In genomic region chr19:18863843-18864362, GRCh38 we compare ENCODE assay signal across 19 cellular contexts. TPM values are rescaled to one million over a fixed set of nuclear protein-coding genes. Genes with fewer than 3 reads are reported as not detected.
DNase-seq lines count a peak whose midpoint lies in the region; ATAC-seq, FAIRE-seq and TF ChIP-seq lines count a peak whose summit lies in the region.
"Had no signal": no experiment of that assay in that cellular context is flagged by ENCODE, and none has a peak within 500 bp of the region (broad histone marks: within the 10 kb centered on the region; RNA-seq: fewer than 3 reads in every experiment).

No MANE protein-coding gene starts in this region.

- H4K20me1 ChIP-seq in K562 (replicated peaks; ENCODE audit: control insufficient read depth, insufficient read depth, low read length), result no peaks in the 10 kb centered on the region; the same call in 1 of the 2 replicates
- H4K20me1 ChIP-seq in HepG2 (ENCODE audit: insufficient read depth, low read length), result no peaks in the 10 kb centered on the region

- H3K27ac ChIP-seq in K562 (ENCODE audit: extremely low read depth, low read depth, low read length), result no peak overlapping the region
- H3K27ac ChIP-seq in HepG2 (ENCODE audit: extremely low read length, insufficient read depth, low read length), result no peak overlapping the region
- H3K27ac ChIP-seq in spleen, result no peak overlapping the region
- H3K27ac ChIP-seq: Peyer's patch, SJSA1 had no signal

- 89% methylated on average over 16 of the region's 16 CpGs for WGBS in K562 (ENCODE audit: insufficient coverage, low coverage, missing lambda C conversion rate)
- 97% methylated on average over 3 of the region's 16 CpGs for WGBS in HepG2 (ENCODE audit: low lambda C conversion rate)
- 84 to 87% (median 85%) methylated on average over 13 to 16 of the region's 16 CpGs for WGBS in spleen, 5 donors

- peaks cover 94% of the 10 kb centered on the region; the same call in 2 of the 3 replicates for H3K36me3 ChIP-seq in K562 (ENCODE audit: control insufficient read depth, insufficient read depth, low read length)
- H3K36me3 ChIP-seq in HepG2 (replicated peaks in 1 of 2; ENCODE audit: control insufficient read depth in 1 of 2, insufficient read depth in 2 of 2, low read length in 2 of 2), result peaks cover 51 to 86% of the 10 kb centered on the region in 2 experiments
- H3K36me3 ChIP-seq in spleen, result peaks cover 14 to 99% (median 95%) of the 10 kb centered on the region in 6 donors

- TF ChIP-seq CTCF in K562 (IDR thresholded peaks at IDR 0.05 in 2 of 3, conservative IDR thresholded peaks at IDR 0.05 in 1 of 3; ENCODE audit: insufficient read depth in 2 of 3, low read depth in 1 of 3, low read length in 3 of 3) (no peak), HepG2 (CRISPR knock-in tag; IDR thresholded peaks at IDR 0.05) (no peak), spleen (IDR thresholded peaks at IDR 0.05 in 8 of 11, conservative IDR thresholded peaks at IDR 0.05 in 3 of 11) (no peak)

- intact Hi-C loops in K562 (cut with micrococcal nuclease) (no loop called here), HepG2 (cut with micrococcal nuclease; ENCODE audit: unreplicated experiment) (no loop called here), spleen (cut with DNase I; ENCODE audit: low total_unique reads) (no loop called here)

- H3K4me3 ChIP-seq in K562 (no peak overlapping the region), HepG2 (replicated peaks in 1 of 3; ENCODE audit: insufficient read depth in 1 of 3, low read depth in 2 of 3, low read length in 3 of 3) (no peak overlapping the region), spleen (no peak overlapping the region)
- H3K4me3 ChIP-seq: Peyer's patch, SJSA1 had no signal

- CTCF ChIA-PET in K562 (lab: Yijun Ruan, JAX; ENCODE audit: low intra/inter-chr PET ratio), result interaction anchor here (0.5 kb wide), 1 partner anchor 132 kb away, joined by 3 read pairs; no protein-coding TSS in a partner anchor
- CTCF ChIA-PET in HepG2 (lab: Yijun Ruan, JAX; ENCODE audit: low intra/inter-chr PET ratio, low total read pairs), result no interaction called here

- no peak for TF ChIP-seq POLR2A in K562 (conservative IDR thresholded peaks at IDR 0.05)
- TF ChIP-seq POLR2A in HepG2 (IDR thresholded peaks at IDR 0.05; ENCODE audit: insufficient read depth in 1 of 2, low read depth in 2 of 2, low read length in 2 of 2), result no peak
- no peak for TF ChIP-seq POLR2A in spleen (IDR thresholded peaks at IDR 0.05)

- peaks cover 3% of the 10 kb centered on the region for H3K9me1 ChIP-seq in K562 (ENCODE audit: control insufficient read depth, insufficient read depth, low read length)

- H3K4me2 ChIP-seq in K562 (ENCODE audit: insufficient read depth, low read length) (no peak overlapping the region), HepG2 (ENCODE audit: low read depth, low read length) (no peak overlapping the region)

- POLR2A ChIA-PET in K562 (lab: Yijun Ruan, JAX) (interaction anchor here (0.7 to 1.2 kb wide), 7 partner anchors 10 to 183 kb away, joined by 3 to 7 read pairs (median 3); no protein-coding TSS in a partner anchor), HepG2 (lab: Yijun Ruan, JAX) (no interaction called here)

- H3K27me3 ChIP-seq in K562 (ENCODE audit: control insufficient read depth in 2 of 2, insufficient read depth in 2 of 2, low read length in 2 of 2) (no peaks in the 10 kb centered on the region), HepG2 (ENCODE audit: control insufficient read depth in 1 of 2, insufficient read depth in 2 of 2, low read length in 2 of 2) (no peaks in the 10 kb centered on the region), spleen (replicated peaks in 1 of 7) (no peaks in the 10 kb centered on the region)
- H3K27me3 ChIP-seq: Peyer's patch, SJSA1 had no signal

- in situ Hi-C loops in K562 (cut with MboI) (loop anchor here (5.0 kb wide), 1 partner anchor 412 kb away; no protein-coding TSS in a partner anchor), HepG2 (cut with HindIII; ENCODE audit: extremely low pct_ligation_motif_present, low pct_unique_long_range_greater_than_20kb) (no loop called here)

- no peaks in the 10 kb centered on the region for H3K9me3 ChIP-seq in K562 (replicated peaks; ENCODE audit: control insufficient read depth, insufficient read depth, low read depth, low read length)
- no peaks in the 10 kb centered on the region for H3K9me3 ChIP-seq in HepG2 (ENCODE audit: low read length)
- no peaks in the 10 kb centered on the region for H3K9me3 ChIP-seq in spleen
- H3K9me3 ChIP-seq: Peyer's patch, SJSA1 had no signal

- FAIRE-seq in K562 (lab: Jason Lieb, UNC) (no peak), HepG2 (lab: Jason Lieb, UNC) (no peak)

- TF ChIP-seq RAD21 in K562 (CRISPR knock-in tag; conservative IDR thresholded peaks at IDR 0.05 in 1 of 2, IDR thresholded peaks at IDR 0.05 in 1 of 2), result no peak
- no peak for TF ChIP-seq RAD21 in HepG2 (CRISPR knock-in tag; IDR thresholded peaks at IDR 0.05)

- ATAC-seq in K562, result no peak
- no peak for ATAC-seq in HepG2
- ATAC-seq: CD8-positive, alpha-beta T cell; Right ventricle myocardium inferior had no signal

- DNase-seq in NCI-H2171 treated with DMSO at 0.1 percent for 48 hours (lab: John Stamatoyannopoulos, UW) (peak; percentile 28), NCI-H2171 (lab: John Stamatoyannopoulos, UW) (no peak), K562 (ENCODE audit: extremely low read depth in 1 of 4, low spot score in 3 of 4) (no peak), HepG2 (ENCODE audit: low spot score) (no peak), spleen (peak; percentile 71), NCI-H1694 treated with DMSO at 0.1 percent for 48 hours (lab: John Stamatoyannopoulos, UW) (no peak), NCI-H526 treated with DMSO at 0.1 percent for 48 hours (lab: John Stamatoyannopoulos, UW) (no peak), Kasumi-1 (lab: John Stamatoyannopoulos, UW) (no peak)
- DNase-seq: 8988T; CD8-positive, alpha-beta T cell; DMS153; KG1; NCI-H1092 treated with DMSO at 0.1 percent for 48 hours; NCI-H1694; NCI-H510A; NCI-H748 treated with DMSO at 0.1 percent for 48 hours; Peyer's patch had no signal

- BruUV-seq in K562 (replicated peaks; lab: Mats Ljungman, UMichigan) (no TSS peak), HepG2 (replicated peaks; lab: Mats Ljungman, UMichigan) (no TSS peak)

- H3K79me2 ChIP-seq in K562 (ENCODE audit: control insufficient read depth, insufficient read depth, low read length) (no peaks in the 10 kb centered on the region), HepG2 (ENCODE audit: insufficient read depth, low read length) (no peaks in the 10 kb centered on the region)

- H3K9ac ChIP-seq in K562 (ENCODE audit: insufficient read depth in 1 of 2, low read depth in 2 of 2, low read length in 2 of 2) (no peak overlapping the region), HepG2 (ENCODE audit: insufficient read depth, low read depth, low read length) (no peak overlapping the region)

- H3K4me1 ChIP-seq in K562 (replicated peaks in 1 of 2; ENCODE audit: control insufficient read depth in 2 of 2, insufficient read depth in 2 of 2, low read length in 2 of 2) (peaks cover 0 to 32% of the 10 kb centered on the region in 2 experiments; a peak in 3 of 5 replicates), HepG2 (ENCODE audit: insufficient read depth, low read length) (no peaks in the 10 kb centered on the region), spleen (peaks cover 0 to 57% (median 36%) of the 10 kb centered on the region in 6 donors)
- H3K4me1 ChIP-seq: Peyer's patch, SJSA1 had no signal

- no peak for TF ChIP-seq EP300 in K562 (IDR thresholded peaks at IDR 0.05; ENCODE audit: low read length)
- no peak for TF ChIP-seq EP300 in HepG2 (IDR thresholded peaks at IDR 0.05; ENCODE audit: low read depth in 2 of 2, low read length in 2 of 2)
- no peak for TF ChIP-seq EP300 in HepG2 (CRISPR knock-in tag; IDR thresholded peaks at IDR 0.05; ENCODE audit: borderline replicate concordance)

- H2AFZ ChIP-seq in K562 (ENCODE audit: low read depth, low read length) (no peak overlapping the region), HepG2 (ENCODE audit: low read length) (no peak overlapping the region)

RNA-seq across cellular contexts. Expression of gene CERS1, which starts 32.1 kb away (rescaled TPM):
- 1.3 and 6.2 TPM in 2 replicates for total RNA-seq in K562 (2011; cell fraction: chromatin; rRNA removed; ENCODE audit: low replicate concordance)
- 4.2 and 5.0 TPM in 2 replicates for total RNA-seq in K562 (2011; cell fraction: nucleolus; rRNA removed)
- 1.5 and 3.7 TPM in 2 replicates for total RNA-seq in K562 (2011; cell fraction: nucleoplasm; rRNA removed)
- total RNA-seq in K562 (2014; rRNA removed), result 0.86 TPM in 2 replicates
- 0.13 and 0.33 TPM in 2 replicates for total RNA-seq in K562 (2014; rRNA removed; fragmentation: Illumina TruSeq; extraction: Trizol)
- total RNA-seq in K562 (2015; rRNA removed; fragmentation: Illumina TruSeq; extraction: Trizol), result 0.43 and 1.4 TPM in 2 replicates
- total RNA-seq in K562 (2021), result 1.5 and 1.7 TPM in 2 replicates
- polyA plus RNA-seq in K562 (2011; rRNA removed), result 1.5 and 3.8 TPM in 2 replicates
- 5.5 and 5.7 TPM in 2 replicates for polyA plus RNA-seq in K562 (2011; cell fraction: cytosol; rRNA removed)
- polyA plus RNA-seq in K562 (2011; cell fraction: nucleus; rRNA removed), result 3.7 and 4.0 TPM in 2 replicates
- polyA plus RNA-seq in K562 (2012), result 0.71 and 0.87 TPM in 2 replicates
- 0.80 and 1.7 TPM in 2 replicates for polyA plus RNA-seq in K562 (2014; fragmentation: Illumina TruSeq; extraction: Trizol)
- polyA plus RNA-seq in K562 (2014; fragmentation: Nextera tagmentation; extraction: Ambion mirVana), result not detected
- 1.1 TPM in 2 replicates for polyA plus RNA-seq in K562 (2014; rRNA removed)
- polyA minus RNA-seq in K562 (2011; rRNA and poly(A)+ RNA removed), result 1.1 and 2.3 TPM in 2 replicates
- polyA minus RNA-seq in K562 (2011; cell fraction: cytosol; rRNA and poly(A)+ RNA removed), result 1.2 and 3.5 TPM in 2 replicates
- 0.40 and 0.78 TPM in 2 replicates for polyA minus RNA-seq in K562 (2011; cell fraction: nucleus; rRNA and poly(A)+ RNA removed)
- 2.3 and 4.6 TPM in 2 replicates for total RNA-seq in HepG2 (2016; rRNA removed; fragmentation: Illumina TruSeq; extraction: Trizol)
- 5.9 and 6.2 TPM in 2 replicates for total RNA-seq in HepG2 (2016; cell fraction: cytosol; rRNA removed; fragmentation: Illumina TruSeq; extraction: Trizol; ENCODE audit: low read depth)
- 2.4 and 5.4 TPM in 2 replicates for total RNA-seq in HepG2 (2016; cell fraction: insoluble cytoplasmic fraction; rRNA removed; fragmentation: Illumina TruSeq; extraction: Trizol)
- total RNA-seq in HepG2 (2016; cell fraction: membrane; rRNA removed; fragmentation: Illumina TruSeq; extraction: Trizol), result 8.1 and 8.5 TPM in 2 replicates
- 3.8 and 4.7 TPM in 2 replicates for total RNA-seq in HepG2 (2016; cell fraction: nucleus; rRNA removed; fragmentation: Illumina TruSeq; extraction: Trizol)
- 9.8 and 18.8 TPM in 2 replicates for polyA plus RNA-seq in HepG2 (2011; rRNA removed)
- polyA plus RNA-seq in HepG2 (2011; cell fraction: cytosol; rRNA removed), result 11.5 and 15.3 TPM in 2 replicates
- polyA plus RNA-seq in HepG2 (2011; cell fraction: nucleus; rRNA removed), result 12.2 and 12.9 TPM in 2 replicates
- 4.3 and 5.9 TPM in 2 replicates for polyA plus RNA-seq in HepG2 (2012)
- polyA plus RNA-seq in HepG2 (2016; cell fraction: cytosol; fragmentation: Illumina TruSeq; extraction: Trizol; ENCODE audit: low read depth), result 8.6 and 10.1 TPM in 2 replicates
- 3.8 and 4.5 TPM in 2 replicates for polyA plus RNA-seq in HepG2 (2016; cell fraction: insoluble cytoplasmic fraction; fragmentation: Illumina TruSeq; extraction: Trizol; ENCODE audit: low read depth)
- polyA plus RNA-seq in HepG2 (2016; cell fraction: membrane; fragmentation: Illumina TruSeq; extraction: Trizol; ENCODE audit: low read depth), result 11.3 and 12.9 TPM in 2 replicates
- polyA plus RNA-seq in HepG2 (2016; cell fraction: nucleus; fragmentation: Illumina TruSeq; extraction: Trizol; ENCODE audit: insufficient read depth, low read depth), result 11.5 and 12.9 TPM in 2 replicates
- 13.1 and 35.4 TPM in 2 replicates for polyA minus RNA-seq in HepG2 (2011; rRNA and poly(A)+ RNA removed; ENCODE audit: low replicate concordance)
- 8.0 and 9.5 TPM in 2 replicates for polyA minus RNA-seq in HepG2 (2011; cell fraction: cytosol; rRNA and poly(A)+ RNA removed)
- polyA minus RNA-seq in HepG2 (2011; cell fraction: nucleus; rRNA and poly(A)+ RNA removed), result 1.7 and 2.4 TPM in 2 replicates
- under 1 TPM in 4 of 7 donors, not detected in 3; 0.16 to 0.50 (median 0.40) TPM for total RNA-seq in spleen
- under 1 TPM in 2 of 3 donors, not detected in 1; 0.06 to 0.45 TPM for polyA plus RNA-seq in spleen
- total RNA-seq: CD8-positive, alpha-beta T cell; Peyer's patch; SJSA1 had no signal

RNA-seq across cellular contexts. Expression of gene UPF1, which starts 32.1 kb away (rescaled TPM):
- total RNA-seq in K562 (2011; cell fraction: chromatin; rRNA removed; ENCODE audit: low replicate concordance), result 164 and 380 TPM in 2 replicates
- total RNA-seq in K562 (2011; cell fraction: nucleolus; rRNA removed), result 194 and 199 TPM in 2 replicates
- 117 and 137 TPM in 2 replicates for total RNA-seq in K562 (2011; cell fraction: nucleoplasm; rRNA removed)
- total RNA-seq in K562 (2014; rRNA removed) (59.6 and 66.0 TPM in 2 replicates), K562 (2014; rRNA removed; fragmentation: Illumina TruSeq; extraction: Trizol) (24.6 and 27.9 TPM in 2 replicates), K562 (2015; rRNA removed; fragmentation: Illumina TruSeq; extraction: Trizol) (27.8 and 31.1 TPM in 2 replicates), K562 (2021) (98.8 and 103 TPM in 2 replicates), HepG2 (2016; rRNA removed; fragmentation: Illumina TruSeq; extraction: Trizol) (37.3 and 41.8 TPM in 2 replicates), spleen (100 to 1,000 TPM in 1 of 7 donors, 10 to 100 TPM in 6; 81.3 to 161 (median 87.7) TPM)
- polyA plus RNA-seq in K562 (2011; rRNA removed) (21.5 and 44.9 TPM in 2 replicates), K562 (2014; fragmentation: Illumina TruSeq; extraction: Trizol) (47.1 and 49.1 TPM in 2 replicates), K562 (2014; fragmentation: Nextera tagmentation; extraction: Ambion mirVana) (under 1 TPM; 0.34 to 0.71 TPM), K562 (2014; rRNA removed) (36.5 and 40.7 TPM in 2 replicates), HepG2 (2011; rRNA removed) (16.9 and 23.1 TPM in 2 replicates), spleen (10 to 100 TPM; 31.2 to 63.5 (median 34.8) TPM)
- polyA plus RNA-seq in K562 (2011; cell fraction: cytosol; rRNA removed), result 21.0 and 30.1 TPM in 2 replicates
- 96.8 and 126 TPM in 2 replicates for polyA plus RNA-seq in K562 (2011; cell fraction: nucleus; rRNA removed)
- polyA plus RNA-seq in K562 (2012), result 49.2 and 51.8 TPM in 2 replicates
- 68.3 and 101 TPM in 2 replicates for polyA minus RNA-seq in K562 (2011; rRNA and poly(A)+ RNA removed)
- polyA minus RNA-seq in K562 (2011; cell fraction: cytosol; rRNA and poly(A)+ RNA removed), result 99.1 and 134 TPM in 2 replicates
- polyA minus RNA-seq in K562 (2011; cell fraction: nucleus; rRNA and poly(A)+ RNA removed), result 61.1 and 76.9 TPM in 2 replicates
- total RNA-seq in HepG2 (2016; cell fraction: cytosol; rRNA removed; fragmentation: Illumina TruSeq; extraction: Trizol; ENCODE audit: low read depth), result 12.2 and 13.8 TPM in 2 replicates
- 29.5 and 44.5 TPM in 2 replicates for total RNA-seq in HepG2 (2016; cell fraction: insoluble cytoplasmic fraction; rRNA removed; fragmentation: Illumina TruSeq; extraction: Trizol)
- 18.3 and 21.1 TPM in 2 replicates for total RNA-seq in HepG2 (2016; cell fraction: membrane; rRNA removed; fragmentation: Illumina TruSeq; extraction: Trizol)
- total RNA-seq in HepG2 (2016; cell fraction: nucleus; rRNA removed; fragmentation: Illumina TruSeq; extraction: Trizol), result 36.9 and 43.6 TPM in 2 replicates
- polyA plus RNA-seq in HepG2 (2011; cell fraction: cytosol; rRNA removed), result 11.8 and 14.9 TPM in 2 replicates
- polyA plus RNA-seq in HepG2 (2011; cell fraction: nucleus; rRNA removed), result 81.5 and 87.6 TPM in 2 replicates
- 32.0 and 33.3 TPM in 2 replicates for polyA plus RNA-seq in HepG2 (2012)
- 5.5 and 6.1 TPM in 2 replicates for polyA plus RNA-seq in HepG2 (2016; cell fraction: cytosol; fragmentation: Illumina TruSeq; extraction: Trizol; ENCODE audit: low read depth)
- polyA plus RNA-seq in HepG2 (2016; cell fraction: insoluble cytoplasmic fraction; fragmentation: Illumina TruSeq; extraction: Trizol; ENCODE audit: low read depth), result 29.2 and 42.1 TPM in 2 replicates
- polyA plus RNA-seq in HepG2 (2016; cell fraction: membrane; fragmentation: Illumina TruSeq; extraction: Trizol; ENCODE audit: low read depth), result 9.6 and 10.6 TPM in 2 replicates
- polyA plus RNA-seq in HepG2 (2016; cell fraction: nucleus; fragmentation: Illumina TruSeq; extraction: Trizol; ENCODE audit: insufficient read depth, low read depth), result 67.1 and 73.6 TPM in 2 replicates
- 65.4 and 85.0 TPM in 2 replicates for polyA minus RNA-seq in HepG2 (2011; rRNA and poly(A)+ RNA removed; ENCODE audit: low replicate concordance)
- polyA minus RNA-seq in HepG2 (2011; cell fraction: cytosol; rRNA and poly(A)+ RNA removed), result 39.4 and 46.0 TPM in 2 replicates
- 47.6 and 69.0 TPM in 2 replicates for polyA minus RNA-seq in HepG2 (2011; cell fraction: nucleus; rRNA and poly(A)+ RNA removed)

RNA-seq across cellular contexts. Expression of gene COPE, which starts 55.3 kb away (rescaled TPM):
- total RNA-seq in K562 (2011; cell fraction: chromatin; rRNA removed; ENCODE audit: low replicate concordance), result 63.5 and 278 TPM in 2 replicates
- 249 and 252 TPM in 2 replicates for total RNA-seq in K562 (2011; cell fraction: nucleolus; rRNA removed)
- total RNA-seq in K562 (2011; cell fraction: nucleoplasm; rRNA removed), result 127 and 141 TPM in 2 replicates
- total RNA-seq in K562 (2014; rRNA removed) (239 and 305 TPM in 2 replicates), K562 (2014; rRNA removed; fragmentation: Illumina TruSeq; extraction: Trizol) (19.2 and 33.2 TPM in 2 replicates), K562 (2015; rRNA removed; fragmentation: Illumina TruSeq; extraction: Trizol) (130 and 147 TPM in 2 replicates), K562 (2021) (273 and 289 TPM in 2 replicates), HepG2 (2016; rRNA removed; fragmentation: Illumina TruSeq; extraction: Trizol) (188 and 189 TPM in 2 replicates), spleen (100 to 1,000 TPM; 135 to 261 (median 158) TPM)
- polyA plus RNA-seq in K562 (2011; rRNA removed) (159 and 263 TPM in 2 replicates), K562 (2014; fragmentation: Illumina TruSeq; extraction: Trizol) (50.1 and 152 TPM in 2 replicates), K562 (2014; fragmentation: Nextera tagmentation; extraction: Ambion mirVana) (10 to 100 TPM in 1 of 2 experiments, 1 to 10 TPM in 1; 5.8 to 18.3 TPM), K562 (2014; rRNA removed) (230 and 233 TPM in 2 replicates), HepG2 (2011; rRNA removed) (205 and 222 TPM in 2 replicates), spleen (100 to 1,000 TPM; 164 to 248 (median 196) TPM)
- polyA plus RNA-seq in K562 (2011; cell fraction: cytosol; rRNA removed), result 307 and 533 TPM in 2 replicates
- 164 and 210 TPM in 2 replicates for polyA plus RNA-seq in K562 (2011; cell fraction: nucleus; rRNA removed)
- 176 and 372 TPM in 2 replicates for polyA plus RNA-seq in K562 (2012)
- 43.6 and 67.0 TPM in 2 replicates for polyA minus RNA-seq in K562 (2011; rRNA and poly(A)+ RNA removed)
- 103 and 143 TPM in 2 replicates for polyA minus RNA-seq in K562 (2011; cell fraction: cytosol; rRNA and poly(A)+ RNA removed)
- polyA minus RNA-seq in K562 (2011; cell fraction: nucleus; rRNA and poly(A)+ RNA removed), result 49.1 and 66.3 TPM in 2 replicates
- total RNA-seq in HepG2 (2016; cell fraction: cytosol; rRNA removed; fragmentation: Illumina TruSeq; extraction: Trizol; ENCODE audit: low read depth), result 90.0 and 90.2 TPM in 2 replicates
- total RNA-seq in HepG2 (2016; cell fraction: insoluble cytoplasmic fraction; rRNA removed; fragmentation: Illumina TruSeq; extraction: Trizol), result 172 and 181 TPM in 2 replicates
- 87.8 and 90.8 TPM in 2 replicates for total RNA-seq in HepG2 (2016; cell fraction: membrane; rRNA removed; fragmentation: Illumina TruSeq; extraction: Trizol)
- total RNA-seq in HepG2 (2016; cell fraction: nucleus; rRNA removed; fragmentation: Illumina TruSeq; extraction: Trizol), result 70.6 and 74.1 TPM in 2 replicates
- 175 and 335 TPM in 2 replicates for polyA plus RNA-seq in HepG2 (2011; cell fraction: cytosol; rRNA removed)
- polyA plus RNA-seq in HepG2 (2011; cell fraction: nucleus; rRNA removed), result 191 and 222 TPM in 2 replicates
- 86.4 and 120 TPM in 2 replicates for polyA plus RNA-seq in HepG2 (2012)
- 73.8 and 86.7 TPM in 2 replicates for polyA plus RNA-seq in HepG2 (2016; cell fraction: cytosol; fragmentation: Illumina TruSeq; extraction: Trizol; ENCODE audit: low read depth)
- polyA plus RNA-seq in HepG2 (2016; cell fraction: insoluble cytoplasmic fraction; fragmentation: Illumina TruSeq; extraction: Trizol; ENCODE audit: low read depth), result 149 and 196 TPM in 2 replicates
- 72.3 and 75.2 TPM in 2 replicates for polyA plus RNA-seq in HepG2 (2016; cell fraction: membrane; fragmentation: Illumina TruSeq; extraction: Trizol; ENCODE audit: low read depth)
- polyA plus RNA-seq in HepG2 (2016; cell fraction: nucleus; fragmentation: Illumina TruSeq; extraction: Trizol; ENCODE audit: insufficient read depth, low read depth), result 134 and 136 TPM in 2 replicates
- 163 and 283 TPM in 2 replicates for polyA minus RNA-seq in HepG2 (2011; rRNA and poly(A)+ RNA removed; ENCODE audit: low replicate concordance)
- 82.7 and 99.4 TPM in 2 replicates for polyA minus RNA-seq in HepG2 (2011; cell fraction: cytosol; rRNA and poly(A)+ RNA removed)
- polyA minus RNA-seq in HepG2 (2011; cell fraction: nucleus; rRNA and poly(A)+ RNA removed), result 41.8 and 44.1 TPM in 2 replicates

RNA-seq across cellular contexts. Expression of gene DDX49, which starts 55.6 kb away (rescaled TPM):
- 17.3 and 60.1 TPM in 2 replicates for total RNA-seq in K562 (2011; cell fraction: chromatin; rRNA removed; ENCODE audit: low replicate concordance)
- 53.9 and 64.9 TPM in 2 replicates for total RNA-seq in K562 (2011; cell fraction: nucleolus; rRNA removed)
- 23.2 and 29.4 TPM in 2 replicates for total RNA-seq in K562 (2011; cell fraction: nucleoplasm; rRNA removed)
- total RNA-seq in K562 (2014; rRNA removed) (113 and 149 TPM in 2 replicates), K562 (2014; rRNA removed; fragmentation: Illumina TruSeq; extraction: Trizol) (26.2 and 45.7 TPM in 2 replicates), K562 (2015; rRNA removed; fragmentation: Illumina TruSeq; extraction: Trizol) (51.1 and 57.8 TPM in 2 replicates), K562 (2021) (78.9 and 88.6 TPM in 2 replicates), HepG2 (2016; rRNA removed; fragmentation: Illumina TruSeq; extraction: Trizol) (44.6 and 46.2 TPM in 2 replicates), spleen (10 to 100 TPM; 31.0 to 42.6 (median 34.8) TPM)
- polyA plus RNA-seq in K562 (2011; rRNA removed) (35.6 and 43.2 TPM in 2 replicates), K562 (2014; fragmentation: Illumina TruSeq; extraction: Trizol) (33.3 and 53.3 TPM in 2 replicates), K562 (2014; fragmentation: Nextera tagmentation; extraction: Ambion mirVana) (1 to 10 TPM; 1.1 to 6.3 TPM), K562 (2014; rRNA removed) (61.3 and 65.9 TPM in 2 replicates), HepG2 (2011; rRNA removed) (27.0 and 28.9 TPM in 2 replicates), spleen (10 to 100 TPM; 37.4 to 48.0 (median 38.7) TPM)
- polyA plus RNA-seq in K562 (2011; cell fraction: cytosol; rRNA removed), result 53.9 and 97.8 TPM in 2 replicates
- polyA plus RNA-seq in K562 (2011; cell fraction: nucleus; rRNA removed), result 37.4 and 64.0 TPM in 2 replicates
- polyA plus RNA-seq in K562 (2012), result 53.0 and 58.9 TPM in 2 replicates
- polyA minus RNA-seq in K562 (2011; rRNA and poly(A)+ RNA removed), result 27.6 and 57.1 TPM in 2 replicates
- polyA minus RNA-seq in K562 (2011; cell fraction: cytosol; rRNA and poly(A)+ RNA removed), result 34.9 and 39.1 TPM in 2 replicates
- polyA minus RNA-seq in K562 (2011; cell fraction: nucleus; rRNA and poly(A)+ RNA removed), result 23.5 and 26.5 TPM in 2 replicates
- total RNA-seq in HepG2 (2016; cell fraction: cytosol; rRNA removed; fragmentation: Illumina TruSeq; extraction: Trizol; ENCODE audit: low read depth), result 26.8 and 31.4 TPM in 2 replicates
- 36.8 and 44.8 TPM in 2 replicates for total RNA-seq in HepG2 (2016; cell fraction: insoluble cytoplasmic fraction; rRNA removed; fragmentation: Illumina TruSeq; extraction: Trizol)
- 34.9 and 35.2 TPM in 2 replicates for total RNA-seq in HepG2 (2016; cell fraction: membrane; rRNA removed; fragmentation: Illumina TruSeq; extraction: Trizol)
- total RNA-seq in HepG2 (2016; cell fraction: nucleus; rRNA removed; fragmentation: Illumina TruSeq; extraction: Trizol), result 21.6 and 22.6 TPM in 2 replicates
- 18.7 and 29.0 TPM in 2 replicates for polyA plus RNA-seq in HepG2 (2011; cell fraction: cytosol; rRNA removed)
- polyA plus RNA-seq in HepG2 (2011; cell fraction: nucleus; rRNA removed), result 45.0 and 51.2 TPM in 2 replicates
- polyA plus RNA-seq in HepG2 (2012), result 13.7 and 15.9 TPM in 2 replicates
- polyA plus RNA-seq in HepG2 (2016; cell fraction: cytosol; fragmentation: Illumina TruSeq; extraction: Trizol; ENCODE audit: low read depth), result 25.8 and 27.7 TPM in 2 replicates
- polyA plus RNA-seq in HepG2 (2016; cell fraction: insoluble cytoplasmic fraction; fragmentation: Illumina TruSeq; extraction: Trizol; ENCODE audit: low read depth), result 36.1 and 38.2 TPM in 2 replicates
- 21.6 and 25.1 TPM in 2 replicates for polyA plus RNA-seq in HepG2 (2016; cell fraction: membrane; fragmentation: Illumina TruSeq; extraction: Trizol; ENCODE audit: low read depth)
- 42.3 and 43.7 TPM in 2 replicates for polyA plus RNA-seq in HepG2 (2016; cell fraction: nucleus; fragmentation: Illumina TruSeq; extraction: Trizol; ENCODE audit: insufficient read depth, low read depth)
- polyA minus RNA-seq in HepG2 (2011; rRNA and poly(A)+ RNA removed; ENCODE audit: low replicate concordance), result 54.2 and 128 TPM in 2 replicates
- polyA minus RNA-seq in HepG2 (2011; cell fraction: cytosol; rRNA and poly(A)+ RNA removed), result 14.5 and 19.5 TPM in 2 replicates
- polyA minus RNA-seq in HepG2 (2011; cell fraction: nucleus; rRNA and poly(A)+ RNA removed), result 18.6 and 24.2 TPM in 2 replicates

Comparison
In these comparisons a context has a peak if more than half of its experiments do, and no peak if none do; other contexts are left out.
1. DNase-seq: peak in NCI-H2171 treated with DMSO at 0.1 percent for 48 hours (single experiment) and spleen (single experiment); none in NCI-H2171 (single experiment), K562 (0 of 4), HepG2 (single experiment), NCI-H1694 treated with DMSO at 0.1 percent for 48 hours (single experiment), NCI-H526 treated with DMSO at 0.1 percent for 48 hours (single experiment) and Kasumi-1 (0 of 2).